ENCODE assay signal across 15 cellular contexts in the genomic region with DNA sequence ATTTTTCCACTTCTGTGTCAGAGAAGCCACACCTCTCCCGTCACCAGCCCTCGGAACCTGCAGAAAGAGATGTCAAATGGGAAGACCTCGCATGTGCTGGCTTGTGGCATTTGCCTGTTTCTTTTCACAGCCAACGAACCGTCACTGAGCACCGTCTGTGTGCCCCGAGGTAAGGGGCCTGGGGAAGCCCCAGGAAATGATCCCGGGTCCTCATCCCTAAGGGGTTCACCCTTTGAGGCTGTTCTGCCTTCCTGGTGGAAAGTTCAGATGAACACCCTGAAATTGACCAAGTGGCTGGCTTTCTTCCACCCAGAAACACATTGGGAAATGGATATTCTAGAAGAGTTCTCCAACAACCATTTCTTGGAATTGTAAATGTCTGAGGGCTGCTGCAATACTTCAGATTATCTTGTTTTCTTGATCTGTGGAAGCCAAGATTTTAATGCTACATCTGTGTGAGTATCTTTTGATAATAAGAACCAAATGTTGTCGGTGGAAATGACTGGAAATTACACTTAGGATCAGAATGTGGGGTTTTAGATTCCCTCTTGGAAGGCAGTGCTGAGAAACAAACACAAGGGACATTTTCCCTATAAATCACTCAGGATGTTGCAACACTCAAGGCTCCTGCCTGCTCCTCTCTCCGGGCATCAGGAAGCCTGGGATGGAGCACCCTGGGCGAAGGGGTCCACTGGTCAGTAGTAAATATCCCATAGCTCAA. TPM values are rescaled to one million over a fixed set of nuclear protein-coding genes. Genes with fewer than 3 reads are reported as not detected.
DNase-seq lines count a peak whose midpoint lies in the region; FAIRE-seq and TF ChIP-seq lines count a peak whose summit lies in the region.
"Had no signal": no experiment of that assay in that cellular context is flagged by ENCODE, and none has a peak within 500 bp of the region (broad histone marks: within the 10 kb centered on the region; RNA-seq: fewer than 3 reads in every experiment).

No MANE protein-coding gene starts in this region.

- H3K9me3 Mint-ChIP-seq in MCF 10A (ENCODE audit: unreplicated experiment) = no peaks in the 10 kb centered on the region
- H3K9me3 Mint-ChIP-seq: activated T-cell treated with anti-CD3 and anti-CD28 coated beads, Interleukin-2, amount 50 U/mL, for 24 hours had no signal

- no peak for TF ChIP-seq POLR2A in GM12892 (IDR thresholded peaks at IDR 0.05; ENCODE audit: low read depth, low read length)

- H3K27ac Mint-ChIP-seq in MCF 10A (ENCODE audit: low read depth, unreplicated experiment) = no peak overlapping the region
- H3K27ac Mint-ChIP-seq: activated T-cell treated with anti-CD3 and anti-CD28 coated beads, Interleukin-2, amount 50 U/mL, for 24 hours had no signal

- DNase-seq in MCF 10A (ENCODE audit: unreplicated experiment) (peak; percentile 26), mammary epithelial cell (no peak), fibroblast of gingiva (ENCODE audit: low read depth) (peak; percentile 98), ureter (ENCODE audit: low spot score) (peak; percentile 71), GM12892 (ENCODE audit: insufficient read length) (no peak), GF-D8 (lab: John Stamatoyannopoulos, UW) (no peak), activated T-cell treated with anti-CD3 and anti-CD28 coated beads for 4 hours (no peak)
- DNase-seq: activated T-cell treated with anti-CD3 and anti-CD28 coated beads, Interleukin-2, amount 50 U/mL, for 24 hours; cortex of kidney; NCI-H2171; stimulated activated CD4-positive, alpha-beta T cell treated with anti-CD3 and anti-CD28 coated beads, Interleukin-4, amount 100 ng/mL, for 1 hour had no signal

- peaks cover 6% of the 10 kb centered on the region for H3K4me1 Mint-ChIP-seq in MCF 10A (ENCODE audit: insufficient read depth, unreplicated experiment)

- intact Hi-C loops in MCF 10A (cut with micrococcal nuclease) (no loop called here), mammary epithelial cell (cut with micrococcal nuclease) (no loop called here)

- dilution Hi-C loops in mammary epithelial cell (cut with HindIII; ENCODE audit: low sequenced_read_pairs) = loop anchor here (10.0 kb wide), 1 partner anchor 64 kb away; no protein-coding TSS in a partner anchor

- in situ Hi-C loops in mammary epithelial cell (cut with MboI; ENCODE audit: low sequenced_read_pairs in 2 of 2) = loop anchor here in 1 of 2 donors (5.0 kb wide), 1 partner anchor 101 kb away; no protein-coding TSS in a partner anchor

- CTCF ChIA-PET in MCF 10A (lab: Yijun Ruan, JAX) = interaction anchor here (0.6 to 1.2 kb wide), 2 partner anchors 103 to 346 kb away, joined by 3 to 6 read pairs; no protein-coding TSS in a partner anchor
- CTCF ChIA-PET in mammary epithelial cell (lab: Charles Lee; ENCODE audit: low non-redundant PET) = no interaction called here

- no peaks in the 10 kb centered on the region for H3K36me3 ChIP-seq in mammary epithelial cell (ENCODE audit: insufficient read depth, low read length)
- no peaks in the 10 kb centered on the region for H3K36me3 ChIP-seq in muscle layer of duodenum (ENCODE audit: control insufficient read depth in 1 of 2, insufficient read depth in 2 of 2, low read length in 2 of 2)

- TF ChIP-seq CTCF in MCF 10A (IDR thresholded peaks at IDR 0.05; ENCODE audit: unreplicated experiment) = no peak
- no peak for TF ChIP-seq CTCF in mammary epithelial cell (conservative IDR thresholded peaks at IDR 0.05 in 1 of 2, IDR thresholded peaks at IDR 0.05 in 1 of 2; ENCODE audit: extremely low read depth in 1 of 2, insufficient read depth in 1 of 2, low read depth in 1 of 2, low read length in 2 of 2)

- 92% methylated on average over 11 of the region's 11 CpGs for WGBS in mammary epithelial cell (ENCODE audit: low coverage, missing lambda C conversion rate)

- H3K27me3 Mint-ChIP-seq in MCF 10A (ENCODE audit: insufficient read depth, unreplicated experiment) = no peaks in the 10 kb centered on the region

- no peaks in the 10 kb centered on the region for H3K36me3 Mint-ChIP-seq in MCF 10A (ENCODE audit: insufficient read depth, unreplicated experiment)

- H3K27ac ChIP-seq in mammary epithelial cell (ENCODE audit: insufficient read depth, low read depth, low read length) (no peak overlapping the region), muscle layer of duodenum (ENCODE audit: low read length) (peak overlapping the region; percentile 33)
- H3K27ac ChIP-seq: 22Rv1 had no signal

- no peaks in the 10 kb centered on the region for H3K79me2 ChIP-seq in mammary epithelial cell (ENCODE audit: insufficient read depth, low read length)

- no peak overlapping the region for H3K4me3 ChIP-seq in mammary epithelial cell (replicated peaks in 1 of 3; ENCODE audit: insufficient read depth in 1 of 3, low read depth in 2 of 3, low read length in 3 of 3)
- no peak overlapping the region for H3K4me3 ChIP-seq in muscle layer of duodenum (ENCODE audit: low read depth in 1 of 2, low read length in 2 of 2)

- no peak overlapping the region for H3K4me3 Mint-ChIP-seq in MCF 10A (ENCODE audit: unreplicated experiment)
- H3K4me3 Mint-ChIP-seq: activated T-cell treated with anti-CD3 and anti-CD28 coated beads, Interleukin-2, amount 50 U/mL, for 24 hours had no signal

- H3K9ac ChIP-seq in mammary epithelial cell (ENCODE audit: insufficient read depth, low read length) = no peak overlapping the region

- H2AFZ ChIP-seq in mammary epithelial cell (ENCODE audit: low read depth, low read length) = no peak overlapping the region

- no peaks in the 10 kb centered on the region for H3K4me1 ChIP-seq in mammary epithelial cell (ENCODE audit: insufficient read depth, low read length)
- H3K4me1 ChIP-seq in muscle layer of duodenum (ENCODE audit: control insufficient read depth in 1 of 2, insufficient read depth in 2 of 2, low read length in 2 of 2) = no peaks in the 10 kb centered on the region

- H4K20me1 ChIP-seq in mammary epithelial cell (ENCODE audit: insufficient read depth, low read length) = no peaks in the 10 kb centered on the region

- H3K9me3 ChIP-seq in mammary epithelial cell (replicated peaks; ENCODE audit: insufficient read depth, low read length) (no peaks in the 10 kb centered on the region), muscle layer of duodenum (ENCODE audit: control insufficient read depth in 1 of 2, low read length in 2 of 2) (no peaks in the 10 kb centered on the region)

- no peak for FAIRE-seq in GM12892 (lab: Jason Lieb, UNC)

- H3K4me2 ChIP-seq in mammary epithelial cell (ENCODE audit: insufficient read depth, low read depth, low read length) = no peak overlapping the region

- BruUV-seq in MCF 10A (replicated peaks; lab: Mats Ljungman, UMichigan) (no TSS peak), mammary epithelial cell (replicated peaks; lab: Mats Ljungman, UMichigan) (no TSS peak)

- POLR2A ChIA-PET in MCF 10A (lab: Yijun Ruan, JAX) = interaction anchor here (1.8 kb wide), 2 partner anchors 18 to 87 kb away, joined by 5 to 6 read pairs; no protein-coding TSS in a partner anchor

- peaks cover 2% of the 10 kb centered on the region for H3K27me3 ChIP-seq in mammary epithelial cell (ENCODE audit: insufficient read depth, low read length)
- no peaks in the 10 kb centered on the region for H3K27me3 ChIP-seq in muscle layer of duodenum (ENCODE audit: low read depth, low read length)

RNA-seq across cellular contexts. Expression of a gene that starts 37.6 kb away (rescaled TPM):
- total RNA-seq in MCF 10A (2022) (0.26 TPM in 1 of 2 replicates, not detected in the other), mammary epithelial cell (under 1 TPM; 0.17 to 0.38 TPM), ureter (2.1 TPM)
- polyA plus RNA-seq in mammary epithelial cell = 1.0 TPM
- polyA minus RNA-seq in mammary epithelial cell = not detected
- 0.89 TPM for polyA plus RNA-seq in GM12892 (2012; ENCODE audit: missing spikeins)
- polyA plus RNA-seq: neural cell had no signal

RNA-seq across cellular contexts. Expression of a gene that starts 37.7 kb away (rescaled TPM):
- total RNA-seq in MCF 10A (2022) = not detected in 2 replicates
- total RNA-seq in mammary epithelial cell = under 1 TPM in 1 of 2 donors, not detected in 1; 0.17 TPM
- polyA plus RNA-seq in mammary epithelial cell = not detected
- polyA minus RNA-seq in mammary epithelial cell = not detected
- 0.21 TPM for total RNA-seq in ureter
- polyA plus RNA-seq in GM12892 (2012; ENCODE audit: missing spikeins) = not detected
- total RNA-seq: temporal lobe had no signal
- polyA plus RNA-seq: neural cell had no signal

RNA-seq across cellular contexts. Expression of a gene that starts 51.6 kb away (rescaled TPM):
- total RNA-seq in MCF 10A (2022) (69.0 and 110 TPM in 2 replicates), mammary epithelial cell (100 to 1,000 TPM; 130 to 173 TPM), ureter (286 TPM)
- polyA plus RNA-seq in mammary epithelial cell = 66.8 TPM
- polyA minus RNA-seq in mammary epithelial cell = 49.2 TPM
- not detected for polyA plus RNA-seq in GM12892 (2012; ENCODE audit: missing spikeins)

Comparison
In these comparisons a context has a peak if more than half of its experiments do, and no peak if none do; other contexts are left out.
1. DNase-seq: peak in MCF 10A (single experiment), fibroblast of gingiva (single experiment) and ureter (single experiment); none in mammary epithelial cell (single experiment), GM12892 (single experiment), GF-D8 (single experiment) and activated T-cell treated with anti-CD3 and anti-CD28 coated beads for 4 hours (single experiment).